In the genomic region with DNA sequence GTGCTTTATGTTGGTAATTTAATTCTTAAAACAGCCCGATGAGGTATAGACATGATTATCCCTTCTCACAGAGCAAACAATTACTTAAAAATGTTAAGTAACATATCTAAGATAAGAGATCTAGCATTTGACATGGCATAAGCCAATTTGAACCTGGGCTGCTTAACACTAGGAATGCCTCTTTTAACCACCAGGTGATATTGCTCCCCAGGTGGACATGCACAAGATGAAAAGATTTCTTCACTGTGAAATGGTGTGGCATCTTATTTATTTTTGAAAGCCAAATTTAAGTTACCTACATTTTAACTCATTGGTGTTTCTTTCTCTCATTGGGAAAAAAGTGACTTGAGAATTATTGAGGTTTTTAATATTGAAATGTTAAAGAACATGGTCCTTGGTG, we compare ENCODE assay signal across 22 cellular contexts.
"Had no signal": no experiment of that assay in that cellular context is flagged by ENCODE, and none has a peak within 500 bp of the region (broad histone marks: within the 10 kb centered on the region; RNA-seq: fewer than 3 reads in every experiment).

No MANE protein-coding gene starts in this region.

- H3K27ac ChIP-seq: body of pancreas, spleen, suprapubic skin, tibial artery had no signal

- H3K27ac Mint-ChIP-seq: activated naive CD8-positive, alpha-beta T cell; T-helper 2 cell treated with Interferon-gamma antibody and Interleukin-4, amounts not matched to agents 5 μg/mL and 100 μg/mL, for 36 hours had no signal

- H3K9me3 ChIP-seq: suprapubic skin had no signal

- H3K27me3 ChIP-seq: body of pancreas, spleen, suprapubic skin, tibial artery had no signal

- H3K27me3 Mint-ChIP-seq: activated naive CD8-positive, alpha-beta T cell; naive thymus-derived CD8-positive, alpha-beta T cell had no signal

- H3K4me3 ChIP-seq: body of pancreas, spleen, suprapubic skin, tibial artery had no signal

- H3K4me3 Mint-ChIP-seq: activated naive CD8-positive, alpha-beta T cell; naive thymus-derived CD8-positive, alpha-beta T cell; T-helper 2 cell treated with Interferon-gamma antibody and Interleukin-4, amounts not matched to agents 5 μg/mL and 100 μg/mL, for 36 hours had no signal

- DNase-seq: activated CD4-positive, alpha-beta T cell treated with anti-CD3 and anti-CD28 coated beads for 48 hours; activated CD4-positive, alpha-beta T cell treated with anti-CD3 and anti-CD28 coated beads, Interleukin-2, amount 50 U/mL, for 48 hours; activated CD8-positive, alpha-beta memory T cell treated with anti-CD3 and anti-CD28 coated beads for 24 hours; activated effector memory CD4-positive, alpha-beta T cell treated with Interleukin-2 at 50 U/mL for 16 hours; activated naive CD4-positive, alpha-beta T cell treated with Interleukin-2 at 50 U/mL for 16 hours; aorta; body of pancreas; effector CD8-positive, alpha-beta T cell; foreskin fibroblast; head of caudate nucleus; hippocampal formation; midbrain; naive thymus-derived CD8-positive, alpha-beta T cell; posterior cingulate gyrus; right cardiac atrium; spleen; stimulated activated naive CD4-positive, alpha-beta T cell; tibial artery had no signal

- H3K4me1 ChIP-seq: body of pancreas, spleen, suprapubic skin, tibial artery had no signal

- ATAC-seq: activated CD4-positive, CD25-positive, alpha-beta regulatory T cell treated with anti-CD3 and anti-CD28 coated beads, Interleukin-2, amount 50 U/mL, for 24 hours; body of pancreas; naive thymus-derived CD8-positive, alpha-beta T cell; right cardiac atrium had no signal
